Comparison of ENCODE assay signal across 7 cellular contexts in genomic region chr15:92921215-92922131, GRCh38. TPM values are rescaled to one million over a fixed set of nuclear protein-coding genes. Genes with fewer than 3 reads are reported as not detected.
DNase-seq lines count a peak whose midpoint lies in the region; ATAC-seq and TF ChIP-seq lines count a peak whose summit lies in the region.

No MANE protein-coding gene starts in this region.

- H3K27ac Mint-ChIP-seq in activated B cell treated with CpG ODN at 0.5 μM for 24 hours, result peak overlapping the region; percentile 85

- peaks cover 85% of the 10 kb centered on the region for H3K4me1 ChIP-seq in left ventricle myocardium inferior

- H3K9me3 ChIP-seq in left ventricle myocardium inferior (replicated peaks), result no peaks in the 10 kb centered on the region

- peak overlapping the region; percentile 5 for H3K4me3 Mint-ChIP-seq in activated B cell treated with CpG ODN at 0.5 μM for 24 hours

- peaks cover 34% of the 10 kb centered on the region for H3K36me3 ChIP-seq in left ventricle myocardium inferior

- no peaks in the 10 kb centered on the region for H3K27me3 Mint-ChIP-seq in activated B cell treated with CpG ODN at 0.5 μM for 24 hours

- intact Hi-C loops in activated B cell treated with CpG ODN at 0.5 μM for 24 hours (cut with micrococcal nuclease) (loop anchor here (1.0 to 5.0 kb wide), 4 partner anchors 9 to 124 kb away; no protein-coding TSS in a partner anchor), left ventricle myocardium inferior (cut with micrococcal nuclease) (loop anchor here (5.0 kb wide), 1 partner anchor 119 kb away; no protein-coding TSS in a partner anchor)

- H3K27ac ChIP-seq in left ventricle myocardium inferior (replicated peaks), result peak overlapping the region; percentile 86

- POLR2A ChIA-PET in activated B cell treated with CpG ODN at 0.5 μM for 24 hours (lab: Charles Lee), result interaction anchor here (0.8 to 8.0 kb wide), 6 partner anchors 15 to 124 kb away, joined by 3 to 122 read pairs (median 6); no protein-coding TSS in a partner anchor

- H3K36me3 Mint-ChIP-seq in activated B cell treated with CpG ODN at 0.5 μM for 24 hours (ENCODE audit: low read depth), result peaks cover 74% of the 10 kb centered on the region

- no peak overlapping the region for H3K4me3 ChIP-seq in left ventricle myocardium inferior

- no peaks in the 10 kb centered on the region for H3K9me3 Mint-ChIP-seq in activated B cell treated with CpG ODN at 0.5 μM for 24 hours

- CTCF ChIA-PET in activated B cell treated with CpG ODN at 0.5 μM for 24 hours (lab: Charles Lee), result interaction anchor here (1.1 to 10.7 kb wide), 6 partner anchors 13 to 207 kb away, joined by 3 to 115 read pairs (median 5); partner anchors contain the start of gene CHD2

- DNase-seq in activated B cell treated with CpG ODN at 0.5 μM for 24 hours (no peak), left ventricle myocardium inferior (no peak), activated gamma-delta T cell (lab: John Stamatoyannopoulos, UW) (no peak), middle frontal gyrus (ENCODE audit: extremely low spot score, low spot score) (no peak)
- DNase-seq in stimulated activated naive CD8-positive, alpha-beta T cell treated with anti-CD3 and anti-CD28 coated beads, Interleukin-15, Interleukin-2, amounts not matched to agents 100 U/mL and 50 U/mL, for 24 hours, result no peak

- no peaks in the 10 kb centered on the region for H3K27me3 ChIP-seq in left ventricle myocardium inferior (ENCODE audit: low read depth)

- H3K4me1 Mint-ChIP-seq in activated B cell treated with CpG ODN at 0.5 μM for 24 hours, result peaks cover 69% of the 10 kb centered on the region

- TF ChIP-seq CTCF in activated B cell treated with CpG ODN at 0.5 μM for 24 hours (IDR thresholded peaks at IDR 0.05) (no peak), left ventricle myocardium inferior (IDR thresholded peaks at IDR 0.05; ENCODE audit: borderline replicate concordance) (no peak)

- peak; percentile 35 for ATAC-seq in HG02798 (IDR thresholded peaks at IDR 0.05; ENCODE audit: poor library complexity, unreplicated experiment)
- ATAC-seq in activated B cell treated with CpG ODN at 0.5 μM for 24 hours (ENCODE audit: low read depth), result no peak
- ATAC-seq in stimulated activated naive CD8-positive, alpha-beta T cell treated with anti-CD3 and anti-CD28 coated beads, Interleukin-15, Interleukin-2, amounts not matched to agents 100 U/mL and 50 U/mL, for 24 hours, result peak; percentile 80
- ATAC-seq in GM18498 (IDR thresholded peaks at IDR 0.05; ENCODE audit: unreplicated experiment), result no peak

RNA-seq across cellular contexts. Expression of gene CHD2, which starts 21.3 kb away (rescaled TPM):
- total RNA-seq in activated B cell treated with CpG ODN at 0.5 μM for 24 hours (249 and 298 TPM in 2 replicates), left ventricle myocardium inferior (41.3 TPM)

Comparison
In these comparisons a context has a peak if more than half of its experiments do, and no peak if none do; other contexts are left out.
1. ATAC-seq: peak in HG02798 (single experiment) and stimulated activated naive CD8-positive, alpha-beta T cell treated with anti-CD3 and anti-CD28 coated beads, Interleukin-15, Interleukin-2, amounts not matched to agents 100 U/mL and 50 U/mL, for 24 hours (single experiment); none in activated B cell treated with CpG ODN at 0.5 μM for 24 hours (single experiment) and GM18498 (single experiment).